ENCODE assay signal across 1 cellular context in genomic region chr11:10752061-10752460, GRCh38.
A peak's percentile ranks its signal among the peaks of the same experiment; 100 is the strongest.
TF ChIP-seq lines count a peak whose summit lies in the region.

No MANE protein-coding gene starts in this region.

TF ChIP-seq in K562, 482 proteins besides CTCF, POLR2A, EP300 and RAD21:
- no peak for TF ChIP-seq PCBP2 (IDR thresholded peaks at IDR 0.05; ENCODE audit: low read depth, low read length, poor library complexity, severe bottlenecking)
- no peak for TF ChIP-seq PBX2 (CRISPR knock-in tag; IDR thresholded peaks at IDR 0.05; ENCODE audit: low read depth)
- TF ChIP-seq PBX2 (tag; conservative IDR thresholded peaks at IDR 0.05; ENCODE audit: low read depth) = peak; percentile 59
- TF ChIP-seq MEIS2 (IDR thresholded peaks at IDR 0.05; ENCODE audit: partially characterized antibody) = peak; percentile 59
- no peak for TF ChIP-seq ZKSCAN3 (CRISPR knock-in tag; IDR thresholded peaks at IDR 0.05)
- TF ChIP-seq SP1 (CRISPR knock-in tag; IDR thresholded peaks at IDR 0.05) = 0 out of 2 replicates have a peak, but pooled peaks have one; percentile 25
- peak; percentile 59 for TF ChIP-seq PKNOX1 (IDR thresholded peaks at IDR 0.05)
TF ChIP-seq in K562: peak in this region for 4.
